9 cellular contexts compared by ENCODE assay signal in genomic region chr12:131092911-131093901, GRCh38.
DNase-seq lines count a peak whose midpoint lies in the region; ATAC-seq and TF ChIP-seq lines count a peak whose summit lies in the region.
"Had no signal": no experiment of that assay in that cellular context is flagged by ENCODE, and none has a peak within 500 bp of the region (broad histone marks: within the 10 kb centered on the region; RNA-seq: fewer than 3 reads in every experiment).

No MANE protein-coding gene starts in this region.

- no peaks in the 10 kb centered on the region for H3K4me1 Mint-ChIP-seq in H9

- no peak overlapping the region for H3K4me2 ChIP-seq in H9 (ENCODE audit: insufficient read depth, insufficient read length, low read length)
- H3K4me2 ChIP-seq: PC-9 had no signal

- H3K14ac ChIP-seq in H9 (ENCODE audit: insufficient read depth, low read length): no peak overlapping the region; the same call in 1 of the 2 replicates

- H3K36me3 Mint-ChIP-seq in H9 (ENCODE audit: insufficient read depth in 1 of 3, low read depth in 3 of 3): no peaks in the 10 kb centered on the region

- H2BK12ac ChIP-seq in H9 (ENCODE audit: insufficient read length, low read depth, low read length): no peak overlapping the region

- H3K9me3 Mint-ChIP-seq in H9: no peaks in the 10 kb centered on the region

- H3T11ph ChIP-seq in H9 (ENCODE audit: low read length): no peak overlapping the region

- no peaks in the 10 kb centered on the region for H4K20me1 ChIP-seq in H9 (ENCODE audit: control insufficient read depth, insufficient read depth, insufficient read length)

- no peak overlapping the region for H2AFZ ChIP-seq in H9 (ENCODE audit: low read length)
- H2AFZ ChIP-seq: PC-9 had no signal

- no peak overlapping the region for H3K56ac ChIP-seq in H9 (ENCODE audit: insufficient read length, low read depth, low read length)

- no peak overlapping the region for H3K18ac ChIP-seq in H9 (ENCODE audit: insufficient read length, low read depth, low read length)

- H3K4me3 Mint-ChIP-seq in H9: no peak overlapping the region

- H2BK5ac ChIP-seq in H9 (ENCODE audit: insufficient read length, low read length): no peak overlapping the region

- TF ChIP-seq CTCF in H9 (conservative IDR thresholded peaks at IDR 0.05) (no peak), foreskin keratinocyte (conservative IDR thresholded peaks at IDR 0.05) (no peak)

- H3K27ac Mint-ChIP-seq in H9: no peak overlapping the region

- H3K27me3 ChIP-seq in H9 (ENCODE audit: insufficient read depth, low read length): no peaks in the 10 kb centered on the region
- H3K27me3 ChIP-seq in foreskin keratinocyte: no peaks in the 10 kb centered on the region

- no peaks in the 10 kb centered on the region for H3K79me2 ChIP-seq in H9 (ENCODE audit: insufficient read depth, low read length)

- H2AK5ac ChIP-seq in H9 (ENCODE audit: insufficient read length, low read length): no peak overlapping the region

- H3K23me2 ChIP-seq in H9 (ENCODE audit: insufficient read length, low read depth, low read length, poor library complexity, severe bottlenecking): no peaks in the 10 kb centered on the region

- H2BK120ac ChIP-seq in H9 (ENCODE audit: low read depth, low read length, poor library complexity, severe bottlenecking): no peak overlapping the region

- peak; percentile 24 for DNase-seq in H9
- peak; percentile 15 for DNase-seq in NAMALWA (ENCODE audit: low spot score)
- DNase-seq in foreskin keratinocyte: no peak
- DNase-seq in COLO668 (lab: John Stamatoyannopoulos, UW; ENCODE audit: unreplicated experiment): no peak
- DNase-seq in central memory CD4-positive, alpha-beta T cell: no peak
- no peak for DNase-seq in NCI-H2029 treated with DMSO at 0.1 percent for 48 hours (lab: John Stamatoyannopoulos, UW)
- no peak for DNase-seq in NCI-H146 treated with DMSO at 0.1 percent for 48 hours (lab: John Stamatoyannopoulos, UW; ENCODE audit: unreplicated experiment)

- H3K9me3 ChIP-seq in H9 (ENCODE audit: control insufficient read depth, low read depth, low read length): no peaks in the 10 kb centered on the region

- no peak overlapping the region for H3K23ac ChIP-seq in H9 (ENCODE audit: insufficient read length, low read depth, low read length)

- ATAC-seq in GM18870 (IDR thresholded peaks at IDR 0.05; ENCODE audit: unreplicated experiment): peak; percentile 66
- ATAC-seq in foreskin keratinocyte: peak; percentile 33

- H3K27ac ChIP-seq in H9 (ENCODE audit: insufficient read length, low read depth, low read length): no peak overlapping the region
- H3K27ac ChIP-seq in foreskin keratinocyte: no peak overlapping the region
- H3K27ac ChIP-seq: PC-9 had no signal

- H4K5ac ChIP-seq in H9 (ENCODE audit: insufficient read length, low read depth, low read length): no peak overlapping the region

- H3K4me1 ChIP-seq in H9 (ENCODE audit: insufficient read depth, low read length) (no peaks in the 10 kb centered on the region), foreskin keratinocyte (no peaks in the 10 kb centered on the region)

- H3K79me1 ChIP-seq in H9 (ENCODE audit: insufficient read depth, low read depth, low read length, poor library complexity, severe bottlenecking): no peaks in the 10 kb centered on the region

- no peak overlapping the region for H4K8ac ChIP-seq in H9 (replicated peaks; ENCODE audit: insufficient read length, low read depth, low read length)

- H2BK15ac ChIP-seq in H9 (ENCODE audit: low read depth, low read length): no peak overlapping the region

- H3K27me3 Mint-ChIP-seq in H9 (ENCODE audit: low read depth): peaks cover 1% of the 10 kb centered on the region

- no peak overlapping the region for H2BK20ac ChIP-seq in H9 (ENCODE audit: low read depth, low read length, poor library complexity, severe bottlenecking)

- no peak overlapping the region for H3K9ac ChIP-seq in H9 (ENCODE audit: extremely low read depth, insufficient read length, low read length)

- no peak overlapping the region for H3K4ac ChIP-seq in H9 (ENCODE audit: low read depth, low read length)

- no peak overlapping the region for H4K91ac ChIP-seq in H9 (ENCODE audit: insufficient read length, low read depth, low read length)

- no CpG with 5 or more reads among the region's 26 CpGs for WGBS in H9 (ENCODE audit: extremely low coverage, insufficient read length, low lambda C conversion rate)

Comparison
In these comparisons a context has a peak if more than half of its experiments do, and no peak if none do; other contexts are left out.
1. DNase-seq: peak in H9 (single experiment) and NAMALWA (single experiment); none in foreskin keratinocyte (0 of 2), COLO668 (single experiment), central memory CD4-positive, alpha-beta T cell (single experiment), NCI-H2029 treated with DMSO at 0.1 percent for 48 hours (single experiment) and NCI-H146 treated with DMSO at 0.1 percent for 48 hours (single experiment).